In genomic region chr16:65825191-65825856, GRCh38 we compare ENCODE assay signal across 29 cellular contexts.
"Had no signal": no experiment of that assay in that cellular context is flagged by ENCODE, and none has a peak within 500 bp of the region (broad histone marks: within the 10 kb centered on the region; RNA-seq: fewer than 3 reads in every experiment).

No MANE protein-coding gene starts in this region.

- H3K27ac ChIP-seq: left ventricle myocardium inferior, neutrophil, ovary, right atrium auricular region, right lobe of liver, tibial nerve, uterus had no signal

- H3K27me3 Mint-ChIP-seq: stimulated activated memory B cell treated with anti-CD40 and anti-IgM and Interleukin-4, amounts not matched to agents 10 μg/mL and 1 μg/mL and 100 μg/mL, for 72 hours; stimulated activated naive CD8-positive, alpha-beta T cell treated with anti-CD3 and anti-CD28 coated beads, Interleukin-15, amount 100 ng/mL, for 72 hours had no signal

- H3K4me1 ChIP-seq: left ventricle myocardium inferior, right atrium auricular region, right lobe of liver, tibial nerve, uterus had no signal

- H3K4me3 Mint-ChIP-seq: immature natural killer cell; mesothelial cell of epicardium; naive B cell; natural killer cell; nephron progenitor cell; stimulated activated memory B cell treated with anti-CD40 and anti-IgM and Interleukin-4, amounts not matched to agents 10 μg/mL and 1 μg/mL and 100 μg/mL, for 72 hours; stimulated activated naive CD8-positive, alpha-beta T cell treated with anti-CD3 and anti-CD28 coated beads, Interleukin-15, amount 100 ng/mL, for 72 hours; type B pancreatic cell had no signal

- H3K9me3 Mint-ChIP-seq: mesothelial cell of epicardium; natural killer cell; nephron progenitor cell; stimulated activated memory B cell treated with anti-CD40 and anti-IgM and Interleukin-4, amounts not matched to agents 10 μg/mL and 1 μg/mL and 100 μg/mL, for 72 hours had no signal

- H3K4me3 ChIP-seq: left ventricle myocardium inferior, lung, ovary, right atrium auricular region, right lobe of liver, smooth muscle cell, tibial nerve, uterus had no signal

- H3K36me3 Mint-ChIP-seq: immature natural killer cell; mesothelial cell of epicardium; naive B cell; natural killer cell; stimulated activated memory B cell treated with anti-CD40 and anti-IgM and Interleukin-4, amounts not matched to agents 10 μg/mL and 1 μg/mL and 100 μg/mL, for 72 hours; type B pancreatic cell had no signal

- H3K27ac Mint-ChIP-seq: immature natural killer cell; mesothelial cell of epicardium; natural killer cell; progenitor cell of endocrine pancreas; stimulated activated memory B cell treated with anti-CD40 and anti-IgM and Interleukin-4, amounts not matched to agents 10 μg/mL and 1 μg/mL and 100 μg/mL, for 72 hours; stimulated activated naive CD8-positive, alpha-beta T cell treated with anti-CD3 and anti-CD28 coated beads, Interleukin-15, amount 100 ng/mL, for 72 hours; type B pancreatic cell had no signal

- DNase-seq: hypothalamus; immature natural killer cell; kidney; left colon; left ventricle myocardium inferior; mesendoderm; naive B cell; natural killer cell; nephron progenitor cell; occipital lobe; ovary; right lobe of liver; stimulated activated CD4-positive, alpha-beta T cell treated with anti-CD3 and anti-CD28 coated beads, Interleukin-1b, Interleukin-23, amount 100 ng/mL, for 48 hours; stimulated activated CD4-positive, alpha-beta T cell treated with anti-CD3 and anti-CD28 coated beads, Interleukin-2, amount 100 ng/mL, for 48 hours; stimulated activated CD4-positive, alpha-beta T cell treated with anti-CD3 and anti-CD28 coated beads, Interleukin-4, amount 100 ng/mL, for 4 hours; stimulated activated CD8-positive, alpha-beta memory T cell treated with anti-CD3 and anti-CD28 coated beads, Interleukin-4, amount 100 ng/mL, for 48 hours; stimulated activated naive CD4-positive, alpha-beta T cell treated with Interleukin-2 at 50 U/mL for 16 hours; stimulated activated naive CD8-positive, alpha-beta T cell treated with anti-CD3 and anti-CD28 coated beads, Interleukin-15, amount 100 ng/mL, for 72 hours; substantia nigra; uterus had no signal

- H3K27me3 ChIP-seq: neutrophil, ovary, right atrium auricular region, right lobe of liver, tibial nerve, uterus had no signal

- H3K9me3 ChIP-seq: neutrophil, ovary, right atrium auricular region, right lobe of liver, uterus had no signal

- H3K4me1 Mint-ChIP-seq: immature natural killer cell; mesothelial cell of epicardium; naive B cell; natural killer cell; stimulated activated memory B cell treated with anti-CD40 and anti-IgM and Interleukin-4, amounts not matched to agents 10 μg/mL and 1 μg/mL and 100 μg/mL, for 72 hours; stimulated activated naive CD8-positive, alpha-beta T cell treated with anti-CD3 and anti-CD28 coated beads, Interleukin-15, amount 100 ng/mL, for 72 hours had no signal

- H3K4me2 ChIP-seq: smooth muscle cell had no signal

- H3K36me3 ChIP-seq: left ventricle myocardium inferior, neutrophil, ovary, right atrium auricular region, right lobe of liver, tibial nerve, uterus had no signal

- ATAC-seq: left colon; natural killer cell; right lobe of liver; stimulated activated memory B cell treated with anti-CD40 and anti-IgM and Interleukin-4, amounts not matched to agents 10 μg/mL and 1 μg/mL and 100 μg/mL, for 72 hours; stimulated activated naive CD8-positive, alpha-beta T cell treated with anti-CD3 and anti-CD28 coated beads, Interleukin-15, amount 100 ng/mL, for 72 hours had no signal
